In genomic region chr3:105867690-105868449, GRCh38 we compare ENCODE assay signal across 8 cellular contexts. TPM values are rescaled to one million over a fixed set of nuclear protein-coding genes. Genes with fewer than 3 reads are reported as not detected.
DNase-seq lines count a peak whose midpoint lies in the region; ATAC-seq, FAIRE-seq and TF ChIP-seq lines count a peak whose summit lies in the region.

No MANE protein-coding gene starts in this region.

- H3K27me3 ChIP-seq in SJCRH30 (no peaks in the 10 kb centered on the region), endothelial cell of umbilical vein (ENCODE audit: control insufficient read depth in 2 of 2, insufficient read depth in 2 of 2, low read length in 2 of 2) (no peaks in the 10 kb centered on the region), neuronal stem cell (ENCODE audit: control insufficient read depth in 3 of 3, insufficient read depth in 3 of 3, low read depth in 1 of 3, low read length in 3 of 3) (peaks cover 0 to 2% (median 0%) of the 10 kb centered on the region in 3 experiments)

- H3K9ac ChIP-seq in endothelial cell of umbilical vein (replicated peaks; ENCODE audit: extremely low read depth, insufficient read depth, low read length) (peak overlapping the region; percentile 93), neuronal stem cell (ENCODE audit: low read depth, low read length, poor library complexity) (peak overlapping the region; percentile 99)

- no CpG with 5 or more reads among the region's 19 CpGs for WGBS in neuronal stem cell (ENCODE audit: extremely low coverage in 2 of 2, insufficient read length in 2 of 2, insufficient replicate concordance in 1 of 2), 2 donors

- H3K9me1 ChIP-seq in endothelial cell of umbilical vein (replicated peaks; ENCODE audit: control insufficient read depth, extremely low read depth, insufficient read depth, low read length), result no peaks in the 10 kb centered on the region

- H3K27ac Mint-ChIP-seq in activated CD4-positive, alpha-beta T cell treated with anti-CD3 and anti-CD28 coated beads, Interleukin-2, amount 10 ng/mL, durations not matched to agents 7 days and 5 days, result peak overlapping the region; percentile 98

- no peak overlapping the region for H4K8ac ChIP-seq in neuronal stem cell (ENCODE audit: low read depth, low read length)

- H3K4me1 Mint-ChIP-seq in activated CD4-positive, alpha-beta T cell treated with anti-CD3 and anti-CD28 coated beads, Interleukin-2, amount 10 ng/mL, durations not matched to agents 7 days and 5 days, result peaks cover 47% of the 10 kb centered on the region

- H3K23ac ChIP-seq in neuronal stem cell (ENCODE audit: low read depth, low read length, poor library complexity), result peak overlapping the region; percentile 90

- no peak overlapping the region for H4K91ac ChIP-seq in neuronal stem cell (ENCODE audit: low read depth, low read length, poor library complexity)

- H3K36me3 Mint-ChIP-seq in activated CD4-positive, alpha-beta T cell treated with anti-CD3 and anti-CD28 coated beads, Interleukin-2, amount 10 ng/mL, durations not matched to agents 7 days and 5 days (ENCODE audit: low read depth), result peaks cover 45% of the 10 kb centered on the region

- H3K4me3 Mint-ChIP-seq in activated CD4-positive, alpha-beta T cell treated with anti-CD3 and anti-CD28 coated beads, Interleukin-2, amount 10 ng/mL, durations not matched to agents 7 days and 5 days, result peak overlapping the region; percentile 100

- POLR2A ChIA-PET in activated CD4-positive, alpha-beta T cell treated with anti-CD3 and anti-CD28 coated beads, Interleukin-2, amount 10 ng/mL, durations not matched to agents 7 days and 5 days (lab: Charles Lee), result no interaction called here
- POLR2A ChIA-PET in endothelial cell of umbilical vein (lab: Charles Lee), result no interaction called here

- no TSS peak for BruUV-seq in endothelial cell of umbilical vein (replicated peaks; lab: Mats Ljungman, UMichigan)

- FAIRE-seq in endothelial cell of umbilical vein (lab: Jason Lieb, UNC), result no peak

- H2BK15ac ChIP-seq in neuronal stem cell (ENCODE audit: low read length), result peak overlapping the region; percentile 79

- peak overlapping the region; percentile 75 for H3K27ac ChIP-seq in SJCRH30
- peak overlapping the region; percentile 64 for H3K27ac ChIP-seq in endothelial cell of umbilical vein (ENCODE audit: insufficient read depth, low read depth, low read length)
- H3K27ac ChIP-seq in neuronal stem cell (replicated peaks; ENCODE audit: low read length), result no peak overlapping the region

- intact Hi-C loops in endothelial cell of umbilical vein (cut with micrococcal nuclease), result loop anchor here (2.0 to 10.0 kb wide), 9 partner anchors 39 to 1197 kb away; partner anchors contain the start of gene ALCAM

- H3K4me1 ChIP-seq in SJCRH30 (peaks cover 24% of the 10 kb centered on the region; the same call in 1 of the 2 replicates), endothelial cell of umbilical vein (ENCODE audit: control insufficient read depth, extremely low read depth, insufficient read depth, low read length) (peaks cover 42% of the 10 kb centered on the region), neuronal stem cell (ENCODE audit: control insufficient read depth in 2 of 2, insufficient read depth in 1 of 2, low read depth in 1 of 2, low read length in 2 of 2) (peaks cover 0 to 2% of the 10 kb centered on the region in 2 donors)

- ATAC-seq in GM19035 (IDR thresholded peaks at IDR 0.05; ENCODE audit: unreplicated experiment) (no peak), GM18861 (IDR thresholded peaks at IDR 0.05; ENCODE audit: unreplicated experiment) (no peak)

- no peak for DNase-seq in activated CD4-positive, alpha-beta T cell treated with anti-CD3 and anti-CD28 coated beads, Interleukin-2, amount 10 ng/mL, durations not matched to agents 7 days and 5 days
- DNase-seq in activated CD4-positive, alpha-beta T cell treated with anti-CD3 and anti-CD28 coated beads for 4 hours, result no peak
- DNase-seq in SJCRH30, result no peak
- peak; percentile 59 for DNase-seq in endothelial cell of umbilical vein (ENCODE audit: low read depth, low spot score)
- no peak for DNase-seq in neuronal stem cell (ENCODE audit: low spot score)
- DNase-seq in amniotic stem cell (lab: John Stamatoyannopoulos, UW), result no peak

- H2AFZ ChIP-seq in endothelial cell of umbilical vein (ENCODE audit: low read depth, low read length), result peak overlapping the region; percentile 86
- H2AFZ ChIP-seq in neuronal stem cell (ENCODE audit: low read length), result peak overlapping the region; percentile 96

- dilution Hi-C loops in endothelial cell of umbilical vein (cut with MboI; ENCODE audit: extremely low pct_ligation_motif_present, low sequenced_read_pairs), result no loop called here

- peak overlapping the region; percentile 97 for H3K18ac ChIP-seq in neuronal stem cell (ENCODE audit: low read length)

- CTCF ChIA-PET in activated CD4-positive, alpha-beta T cell treated with anti-CD3 and anti-CD28 coated beads, Interleukin-2, amount 10 ng/mL, durations not matched to agents 7 days and 5 days (lab: Charles Lee), result interaction anchor here (0.7 to 1.9 kb wide), 5 partner anchors 12 to 174 kb away, joined by 3 to 4 read pairs (median 3); no protein-coding TSS in a partner anchor
- CTCF ChIA-PET in endothelial cell of umbilical vein (lab: Charles Lee), result interaction anchor here (1.0 to 2.7 kb wide), 4 partner anchors 44 to 1197 kb away, joined by 4 to 9 read pairs (median 6); no protein-coding TSS in a partner anchor

- H3K9me3 ChIP-seq in SJCRH30 (replicated peaks) (no peaks in the 10 kb centered on the region), endothelial cell of umbilical vein (replicated peaks; ENCODE audit: control insufficient read depth, insufficient read depth, low read length) (no peaks in the 10 kb centered on the region), neuronal stem cell (replicated peaks in 1 of 2; ENCODE audit: control insufficient read depth in 2 of 2, insufficient read depth in 1 of 2, low read depth in 1 of 2, low read length in 2 of 2) (no peaks in the 10 kb centered on the region)

- H3K36me3 ChIP-seq in SJCRH30 (no peaks in the 10 kb centered on the region), endothelial cell of umbilical vein (ENCODE audit: control insufficient read depth in 2 of 2, extremely low read depth in 1 of 2, insufficient read depth in 2 of 2, low read length in 2 of 2) (no peaks in the 10 kb centered on the region), neuronal stem cell (replicated peaks in 1 of 2; ENCODE audit: control insufficient read depth in 2 of 2, insufficient read depth in 2 of 2, low read length in 2 of 2) (peaks cover 0 to 37% of the 10 kb centered on the region in 2 donors)

- H2BK12ac ChIP-seq in neuronal stem cell (ENCODE audit: low read length), result peak overlapping the region; percentile 63

- H2BK120ac ChIP-seq in neuronal stem cell (ENCODE audit: low read depth, low read length), result no peak overlapping the region

- no peaks in the 10 kb centered on the region for H3K79me1 ChIP-seq in neuronal stem cell (ENCODE audit: low read depth, low read length)

- H2AK5ac ChIP-seq in neuronal stem cell (ENCODE audit: low read depth, low read length), result peak overlapping the region; percentile 28

- H3K14ac ChIP-seq in neuronal stem cell (ENCODE audit: low read length), result peak overlapping the region; percentile 97

- no peak for TF ChIP-seq POLR2A in endothelial cell of umbilical vein (IDR thresholded peaks at IDR 0.05; ENCODE audit: low read depth, low read length)

- TF ChIP-seq CTCF in endothelial cell of umbilical vein (IDR thresholded peaks at IDR 0.05; ENCODE audit: extremely low read depth in 1 of 2, insufficient read depth in 1 of 2, low read depth in 1 of 2, low read length in 2 of 2), result no peak

- H3K79me2 ChIP-seq in endothelial cell of umbilical vein (ENCODE audit: control insufficient read depth, insufficient read depth, low read length), result peaks cover 34% of the 10 kb centered on the region

- H4K20me1 ChIP-seq in endothelial cell of umbilical vein (replicated peaks; ENCODE audit: control insufficient read depth, extremely low read depth, insufficient read depth, low read length), result no peaks in the 10 kb centered on the region

- peak overlapping the region; percentile 97 for H3K4me3 ChIP-seq in SJCRH30
- H3K4me3 ChIP-seq in endothelial cell of umbilical vein (replicated peaks in 1 of 3; ENCODE audit: insufficient read depth in 1 of 3, low read depth in 1 of 3, low read length in 3 of 3), result peak overlapping the region; percentile 84 to 97 (median 94)
- peak overlapping the region; percentile 71 to 99 for H3K4me3 ChIP-seq in neuronal stem cell (ENCODE audit: low read length in 2 of 2)

- H3K4ac ChIP-seq in neuronal stem cell (ENCODE audit: low read length), result no peak overlapping the region

- H3K4me2 ChIP-seq in endothelial cell of umbilical vein (ENCODE audit: insufficient read depth, low read length) (peak overlapping the region; percentile 97), neuronal stem cell (ENCODE audit: insufficient read depth, low read length, poor library complexity, severe bottlenecking) (peak overlapping the region; percentile 71)

- H3K9me3 Mint-ChIP-seq in activated CD4-positive, alpha-beta T cell treated with anti-CD3 and anti-CD28 coated beads, Interleukin-2, amount 10 ng/mL, durations not matched to agents 7 days and 5 days, result no peaks in the 10 kb centered on the region

- peak overlapping the region; percentile 93 for H2BK5ac ChIP-seq in neuronal stem cell (ENCODE audit: low read length)

- no peaks in the 10 kb centered on the region for H3K27me3 Mint-ChIP-seq in activated CD4-positive, alpha-beta T cell treated with anti-CD3 and anti-CD28 coated beads, Interleukin-2, amount 10 ng/mL, durations not matched to agents 7 days and 5 days

TF ChIP-seq in endothelial cell of umbilical vein, 7 proteins besides CTCF, POLR2A, EP300 and RAD21 (continues in another document):
- TF ChIP-seq MYC (IDR thresholded peaks at IDR 0.05; ENCODE audit: low read depth, low read length), result no peak
- no peak for TF ChIP-seq FOS (IDR thresholded peaks at IDR 0.05; ENCODE audit: borderline replicate concordance, insufficient read depth, low read length)
- TF ChIP-seq GATA2 (IDR thresholded peaks at IDR 0.05; ENCODE audit: insufficient read depth, insufficient read length, low read depth, low read length), result no peak
- TF ChIP-seq EZH2 (IDR thresholded peaks at IDR 0.05; ENCODE audit: borderline replicate concordance, low read depth, low read length, severe bottlenecking), result no peak

RNA-seq across cellular contexts. Expression of gene CBLB, which starts 0.9 kb away (rescaled TPM):
- 100 to 1,000 TPM; 115 to 148 TPM for total RNA-seq in activated CD4-positive, alpha-beta T cell treated with anti-CD3 and anti-CD28 coated beads, Interleukin-2, amount 10 ng/mL, durations not matched to agents 7 days and 5 days
- 15.7 and 22.3 TPM in 2 replicates for total RNA-seq in SJCRH30 (2014; rRNA removed; shearing (Covaris generic))
- total RNA-seq in endothelial cell of umbilical vein, result 39.6 and 39.8 TPM in 2 replicates
- polyA plus RNA-seq in endothelial cell of umbilical vein, result 17.1 and 17.8 TPM in 2 replicates
- 13.2 and 15.4 TPM in 2 replicates for polyA plus RNA-seq in endothelial cell of umbilical vein (2011; cell fraction: cytosol; rRNA removed)
- 62.4 and 64.5 TPM in 2 replicates for polyA plus RNA-seq in endothelial cell of umbilical vein (2011; cell fraction: nucleus; rRNA removed)
- polyA plus RNA-seq in endothelial cell of umbilical vein (2012), result 19.5 and 22.0 TPM in 2 replicates
- polyA minus RNA-seq in endothelial cell of umbilical vein, result 43.2 and 47.8 TPM in 2 replicates
- polyA minus RNA-seq in endothelial cell of umbilical vein (2011; cell fraction: cytosol; rRNA and poly(A)+ RNA removed), result 2.6 TPM
- 139 and 164 TPM in 2 replicates for polyA minus RNA-seq in endothelial cell of umbilical vein (2011; cell fraction: nucleus; rRNA and poly(A)+ RNA removed)
- polyA plus RNA-seq in neuronal stem cell (2013, experiment 1 of 2), result 12.6 TPM
- polyA plus RNA-seq in neuronal stem cell (2013, experiment 2 of 2), result 11.8 TPM
